10 cellular contexts compared by ENCODE assay signal in genomic region chr2:24454258-24454657, GRCh38. TPM values are rescaled to one million over a fixed set of nuclear protein-coding genes. Genes with fewer than 3 reads are reported as not detected.
DNase-seq lines count a peak whose midpoint lies in the region; ATAC-seq and TF ChIP-seq lines count a peak whose summit lies in the region.
"Had no signal": no experiment of that assay in that cellular context is flagged by ENCODE, and none has a peak within 500 bp of the region (broad histone marks: within the 10 kb centered on the region; RNA-seq: fewer than 3 reads in every experiment).

No MANE protein-coding gene starts in this region.

- H3K4me3 ChIP-seq in MG63 (peak overlapping the region; percentile 33), testis (peak overlapping the region in 1 of 2 donors; percentile 13), H7 (ENCODE audit: insufficient read depth, low read depth, low read length) (no peak overlapping the region)

- DNase-seq in MG63, result peak; percentile 31
- DNase-seq in cerebellar cortex (ENCODE audit: low spot score), result peak; percentile 62
- DNase-seq in midbrain (lab: John Stamatoyannopoulos, UW), result peak; percentile 12
- no peak for DNase-seq in testis
- DNase-seq in H7, result no peak
- no peak for DNase-seq in T1000 (lab: John Stamatoyannopoulos, UW)
- DNase-seq in activated T-cell treated with anti-CD3 and anti-CD28 coated beads, Interleukin-2, amount 50 U/mL, for 24 hours, result no peak
- DNase-seq: activated CD8-positive, alpha-beta memory T cell treated with anti-CD3 and anti-CD28 coated beads, Interleukin-2, amount 50 U/mL, for 4 hours; NCI-H1436 had no signal

- H3K27ac Mint-ChIP-seq in activated T-cell treated with anti-CD3 and anti-CD28 coated beads, Interleukin-2, amount 50 U/mL, for 24 hours, result no peak overlapping the region

- no peaks in the 10 kb centered on the region for H3K36me3 Mint-ChIP-seq in activated T-cell treated with anti-CD3 and anti-CD28 coated beads, Interleukin-2, amount 50 U/mL, for 24 hours (ENCODE audit: low read depth)

- TF ChIP-seq POLR2A in testis (IDR thresholded peaks at IDR 0.05), result no peak

- 51 to 52% methylated on average over 13 of the region's 13 CpGs for WGBS in testis, 2 donors

- no peaks in the 10 kb centered on the region for H3K4me1 ChIP-seq in testis

- H3K36me3 ChIP-seq in MG63, result no peaks in the 10 kb centered on the region
- no peaks in the 10 kb centered on the region for H3K36me3 ChIP-seq in testis (ENCODE audit: low read depth, missing control alignments)
- H3K36me3 ChIP-seq in H7 (replicated peaks; ENCODE audit: control insufficient read depth, insufficient read depth, low read length), result no peaks in the 10 kb centered on the region

- TF ChIP-seq CTCF in testis (IDR thresholded peaks at IDR 0.05), result no peak

- ATAC-seq in GM21390 (IDR thresholded peaks at IDR 0.05; ENCODE audit: unreplicated experiment), result no peak

- intact Hi-C loops in testis (cut with DNase I; ENCODE audit: low total_unique reads), result no loop called here

- H3K9me3 ChIP-seq in MG63, result 0 out of 2 replicates have a peak, but pooled peaks cover 4% of the 10 kb centered on the region
- no peaks in the 10 kb centered on the region for H3K9me3 ChIP-seq in testis

- peaks cover 4% of the 10 kb centered on the region for H3K9me3 Mint-ChIP-seq in activated T-cell treated with anti-CD3 and anti-CD28 coated beads, Interleukin-2, amount 50 U/mL, for 24 hours

- peaks cover 14% of the 10 kb centered on the region for H3K4me1 Mint-ChIP-seq in activated T-cell treated with anti-CD3 and anti-CD28 coated beads, Interleukin-2, amount 50 U/mL, for 24 hours (ENCODE audit: low read depth)

- peaks cover 3% of the 10 kb centered on the region for H3K27me3 Mint-ChIP-seq in activated T-cell treated with anti-CD3 and anti-CD28 coated beads, Interleukin-2, amount 50 U/mL, for 24 hours

- H3K4me3 Mint-ChIP-seq in activated T-cell treated with anti-CD3 and anti-CD28 coated beads, Interleukin-2, amount 50 U/mL, for 24 hours, result no peak overlapping the region

- H3K27ac ChIP-seq in testis, result peak overlapping the region; percentile 22 to 29

- H3K27me3 ChIP-seq in MG63 (no peaks in the 10 kb centered on the region), testis (no peaks in the 10 kb centered on the region), H7 (ENCODE audit: control insufficient read depth, insufficient read depth, low read length) (peaks cover 13% of the 10 kb centered on the region; the same call in 1 of the 2 replicates)

RNA-seq across cellular contexts. Expression of gene NCOA1, which starts 36.8 kb away (rescaled TPM):
- 2.3 and 2.4 TPM in 2 replicates for total RNA-seq in MG63 (2014; rRNA removed; shearing (Covaris generic); ENCODE audit: low replicate concordance)
- total RNA-seq in testis, result 100 to 1,000 TPM; 109 to 124 TPM
- polyA plus RNA-seq in testis (ENCODE audit: insufficient read depth, low read depth, low replicate concordance), result 52.3 TPM
- 9.4 and 10.3 TPM in 2 replicates for total RNA-seq in H7 (2014; rRNA removed; shearing (Covaris generic))

Comparison
In these comparisons a context has a peak if more than half of its experiments do, and no peak if none do; other contexts are left out.
1. DNase-seq: peak in MG63 (single experiment), cerebellar cortex (single experiment) and midbrain (single experiment); none in testis (single experiment), H7 (single experiment), T1000 (single experiment) and activated T-cell treated with anti-CD3 and anti-CD28 coated beads, Interleukin-2, amount 50 U/mL, for 24 hours (single experiment).